ENCODE assay signal across 8 cellular contexts in the genomic region with DNA sequence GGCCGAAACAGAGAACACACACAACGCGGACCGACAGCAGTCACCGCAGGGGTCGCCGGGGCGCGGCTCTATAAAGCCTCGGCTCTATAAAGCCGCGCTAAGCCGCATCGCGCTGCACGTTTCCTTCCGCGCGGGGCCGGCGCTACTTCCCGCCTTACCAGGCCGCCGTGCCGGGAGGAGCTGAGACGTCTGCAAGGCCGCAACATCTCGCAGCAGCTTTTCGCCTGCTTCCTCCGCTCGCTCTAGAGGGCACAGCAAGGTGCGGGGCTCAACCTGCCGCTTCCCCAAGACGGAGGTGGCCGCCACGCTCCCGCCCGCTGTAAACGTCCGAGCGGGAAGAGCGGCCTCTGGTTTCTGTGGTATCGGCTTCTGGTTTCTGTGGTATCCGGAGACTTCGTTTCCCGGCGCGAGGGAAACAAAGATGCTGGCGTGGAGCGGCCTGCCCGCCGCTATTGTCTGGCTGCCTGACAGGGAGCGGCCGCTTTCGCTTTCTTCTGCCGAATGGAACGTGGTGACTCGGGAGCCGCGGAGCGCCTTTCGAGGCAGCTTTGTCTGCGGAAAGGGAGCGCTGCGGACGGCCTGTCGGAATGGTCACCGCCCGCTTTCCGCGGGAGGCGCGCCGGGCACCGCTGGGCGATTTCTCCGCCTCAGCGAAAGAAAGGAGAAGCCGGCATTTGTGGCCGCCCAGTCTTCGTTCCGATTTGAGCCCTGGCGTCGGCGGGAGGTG.
A peak's percentile ranks its signal among the peaks of the same experiment; 100 is the strongest.
DNase-seq lines count a peak whose midpoint lies in the region; ATAC-seq, FAIRE-seq and TF ChIP-seq lines count a peak whose summit lies in the region.

No MANE protein-coding gene starts in this region.

- peak overlapping the region; percentile 40 to 79 (median 72) for H3K4me3 ChIP-seq in keratinocyte (ENCODE audit: control insufficient read depth in 2 of 3, extremely low read depth in 1 of 3, insufficient read depth in 2 of 3, low read depth in 1 of 3, low read length in 3 of 3)

- H3K27me3 ChIP-seq in keratinocyte (ENCODE audit: control insufficient read depth, extremely low read depth, insufficient read depth, low read length) = no peaks in the 10 kb centered on the region

- H3K9me1 ChIP-seq in keratinocyte (ENCODE audit: control insufficient read depth, extremely low read depth, insufficient read depth, low read length) = no peaks in the 10 kb centered on the region

- H3K4me2 ChIP-seq in keratinocyte (ENCODE audit: control insufficient read depth, extremely low read depth, insufficient read depth, low read depth, low read length) = peak overlapping the region; percentile 89

- DNase-seq in NCI-H2081 (lab: John Stamatoyannopoulos, UW) (peak; percentile 57 to 84), NCI-H2081 treated with DMSO at 0.1 percent for 48 hours (lab: John Stamatoyannopoulos, UW) (no peak), NCI-H1417 treated with DMSO at 0.1 percent for 48 hours (lab: John Stamatoyannopoulos, UW) (peak; percentile 3), cerebellar cortex (ENCODE audit: low spot score) (peak; percentile 90), keratinocyte (ENCODE audit: low read depth, low spot score) (no peak)
- DNase-seq in stimulated activated CD4-positive, alpha-beta T cell treated with anti-CD3 and anti-CD28 coated beads, Interleukin-12 subunit alpha, Interleukin-12 subunit beta, amount 100 ng/mL, for 4 hours = peak; percentile 82

- H3K27ac ChIP-seq in keratinocyte (ENCODE audit: control insufficient read depth, insufficient read depth, low read length) = peak overlapping the region; percentile 66

- H3K79me2 ChIP-seq in keratinocyte (ENCODE audit: control insufficient read depth, insufficient read depth, low read length) = no peaks in the 10 kb centered on the region

- ATAC-seq in HG02623 (IDR thresholded peaks at IDR 0.05; ENCODE audit: unreplicated experiment) = peak; percentile 77
- ATAC-seq in activated CD4-positive, CD25-positive, alpha-beta regulatory T cell treated with anti-CD3 and anti-CD28 coated beads, Interleukin-2, amount 50 U/mL, for 24 hours = peak; percentile 83 to 84

- no peak for TF ChIP-seq CTCF in keratinocyte (optimal IDR thresholded peaks at IDR 0.05 in 1 of 3, IDR thresholded peaks at IDR 0.05 in 1 of 3, conservative IDR thresholded peaks at IDR 0.05 in 1 of 3; ENCODE audit: extremely low read depth in 1 of 3, insufficient read depth in 2 of 3, low read length in 3 of 3)

- dilution Hi-C loops in keratinocyte (cut with MboI; ENCODE audit: extremely low pct_ligation_motif_present, low sequenced_read_pairs) = no loop called here

- H3K4me1 ChIP-seq in keratinocyte (ENCODE audit: control insufficient read depth, extremely low read depth, insufficient read depth, low read length) = peaks cover 8% of the 10 kb centered on the region

- peak overlapping the region; percentile 85 for H3K9ac ChIP-seq in keratinocyte (ENCODE audit: control insufficient read depth, extremely low read depth, insufficient read depth, low read length)

- peak overlapping the region; percentile 94 for H2AFZ ChIP-seq in keratinocyte (ENCODE audit: control insufficient read depth, low read length)

- no peaks in the 10 kb centered on the region for H3K9me3 ChIP-seq in keratinocyte (ENCODE audit: control insufficient read depth, low read depth, low read length)

- no peaks in the 10 kb centered on the region for H3K36me3 ChIP-seq in keratinocyte (ENCODE audit: control insufficient read depth in 2 of 2, extremely low read depth in 1 of 2, insufficient read depth in 2 of 2, low read length in 2 of 2)

- no peak for FAIRE-seq in keratinocyte (lab: Jason Lieb, UNC)

- H4K20me1 ChIP-seq in keratinocyte (ENCODE audit: control insufficient read depth, extremely low read depth, insufficient read depth, low read length) = no peaks in the 10 kb centered on the region

Comparison
In these comparisons a context has a peak if more than half of its experiments do, and no peak if none do; other contexts are left out.
1. DNase-seq: peak in NCI-H2081 (2 of 2), NCI-H1417 treated with DMSO at 0.1 percent for 48 hours (single experiment), cerebellar cortex (single experiment) and stimulated activated CD4-positive, alpha-beta T cell treated with anti-CD3 and anti-CD28 coated beads, Interleukin-12 subunit alpha, Interleukin-12 subunit beta, amount 100 ng/mL, for 4 hours (single experiment); none in NCI-H2081 treated with DMSO at 0.1 percent for 48 hours (single experiment) and keratinocyte (single experiment).